16 cellular contexts compared by ENCODE assay signal in genomic region chr2:224802407-224802806, GRCh38.
DNase-seq lines count a peak whose midpoint lies in the region; ATAC-seq, FAIRE-seq and TF ChIP-seq lines count a peak whose summit lies in the region.
"Had no signal": no experiment of that assay in that cellular context is flagged by ENCODE, and none has a peak within 500 bp of the region (broad histone marks: within the 10 kb centered on the region; RNA-seq: fewer than 3 reads in every experiment).

No MANE protein-coding gene starts in this region.

- intact Hi-C loops in left ventricle myocardium superior (cut with micrococcal nuclease), result no loop called here
- intact Hi-C loops in Right ventricle myocardium superior (cut with DNase I), result no loop called here
- intact Hi-C loops in CD14-positive monocyte (cut with micrococcal nuclease), result no loop called here

- no peaks in the 10 kb centered on the region for H3K27me3 Mint-ChIP-seq in T-helper 17 cell
- H3K27me3 Mint-ChIP-seq in CD14-positive monocyte (ENCODE audit: low read depth in 3 of 3), result no peaks in the 10 kb centered on the region

- H3K9me3 ChIP-seq in T-helper 17 cell (ENCODE audit: control insufficient read depth, low read length, poor library complexity, severe bottlenecking), result no peaks in the 10 kb centered on the region

- H3K4me3 ChIP-seq in fibroblast of villous mesenchyme (ENCODE audit: low read depth, low read length), result no peak overlapping the region
- H3K4me3 ChIP-seq: GM23338 had no signal

- H3K4me1 Mint-ChIP-seq in T-helper 17 cell (peaks cover 4% of the 10 kb centered on the region), CD14-positive monocyte (peaks cover 2% of the 10 kb centered on the region)

- H3K4me3 Mint-ChIP-seq in T-helper 17 cell (no peak overlapping the region), CD14-positive monocyte (no peak overlapping the region)
- H3K4me3 Mint-ChIP-seq: GM23338; T-helper 2 cell treated with Interferon-gamma antibody and Interleukin-4, amounts not matched to agents 5 μg/mL and 100 μg/mL, for 36 hours had no signal

- H3K27ac Mint-ChIP-seq in T-helper 17 cell, result peak overlapping the region; percentile 80
- H3K27ac Mint-ChIP-seq in CD14-positive monocyte, result peak overlapping the region in 1 of 7 donors; percentile 18
- H3K27ac Mint-ChIP-seq: GM23338; T-helper 2 cell treated with Interferon-gamma antibody and Interleukin-4, amounts not matched to agents 5 μg/mL and 100 μg/mL, for 36 hours had no signal

- TF ChIP-seq CTCF in fibroblast of villous mesenchyme (IDR thresholded peaks at IDR 0.05; ENCODE audit: insufficient read depth, low read depth, low read length), result no peak
- TF ChIP-seq CTCF in CD14-positive monocyte (IDR thresholded peaks at IDR 0.05), result no peak

- peak; percentile 38 for ATAC-seq in left ventricle myocardium superior
- no peak for ATAC-seq in Right ventricle myocardium superior (ENCODE audit: poor library complexity)
- no peak for ATAC-seq in T-helper 17 cell
- ATAC-seq in GM19463 (IDR thresholded peaks at IDR 0.05; ENCODE audit: unreplicated experiment), result no peak
- ATAC-seq: GM23338 had no signal

- H3K36me3 Mint-ChIP-seq in T-helper 17 cell (ENCODE audit: low read depth) (peaks cover 16% of the 10 kb centered on the region), CD14-positive monocyte (peaks cover 80 to 85% of the 10 kb centered on the region in 2 donors)

- no peak for FAIRE-seq in urothelium cell line (lab: Jason Lieb, UNC)

- DNase-seq in left ventricle myocardium superior, result no peak
- no peak for DNase-seq in Right ventricle myocardium superior
- DNase-seq in T-helper 17 cell, result no peak
- DNase-seq in fibroblast of villous mesenchyme (ENCODE audit: low read depth), result peak; percentile 18
- DNase-seq in urothelium cell line (ENCODE audit: low spot score), result peak; percentile 12
- no peak for DNase-seq in CD14-positive monocyte (ENCODE audit: low spot score)
- no peak for DNase-seq in LoVo (ENCODE audit: low spot score)
- DNase-seq: activated gamma-delta T cell, DND-41, NCI-H1105, NCI-H510A treated with DMSO at 0.1 percent for 48 hours, posterior cingulate gyrus, RPMI8226 had no signal

- no peaks in the 10 kb centered on the region for H3K9me3 Mint-ChIP-seq in CD14-positive monocyte
- H3K9me3 Mint-ChIP-seq: GM23338; T-helper 2 cell treated with Interferon-gamma antibody and Interleukin-4, amounts not matched to agents 5 μg/mL and 100 μg/mL, for 36 hours had no signal

Comparison
In these comparisons a context has a peak if more than half of its experiments do, and no peak if none do; other contexts are left out.
1. DNase-seq: peak in fibroblast of villous mesenchyme (single experiment) and urothelium cell line (single experiment); none in left ventricle myocardium superior (single experiment), Right ventricle myocardium superior (single experiment), T-helper 17 cell (0 of 3), CD14-positive monocyte (single experiment) and LoVo (single experiment).